In the genomic region with DNA sequence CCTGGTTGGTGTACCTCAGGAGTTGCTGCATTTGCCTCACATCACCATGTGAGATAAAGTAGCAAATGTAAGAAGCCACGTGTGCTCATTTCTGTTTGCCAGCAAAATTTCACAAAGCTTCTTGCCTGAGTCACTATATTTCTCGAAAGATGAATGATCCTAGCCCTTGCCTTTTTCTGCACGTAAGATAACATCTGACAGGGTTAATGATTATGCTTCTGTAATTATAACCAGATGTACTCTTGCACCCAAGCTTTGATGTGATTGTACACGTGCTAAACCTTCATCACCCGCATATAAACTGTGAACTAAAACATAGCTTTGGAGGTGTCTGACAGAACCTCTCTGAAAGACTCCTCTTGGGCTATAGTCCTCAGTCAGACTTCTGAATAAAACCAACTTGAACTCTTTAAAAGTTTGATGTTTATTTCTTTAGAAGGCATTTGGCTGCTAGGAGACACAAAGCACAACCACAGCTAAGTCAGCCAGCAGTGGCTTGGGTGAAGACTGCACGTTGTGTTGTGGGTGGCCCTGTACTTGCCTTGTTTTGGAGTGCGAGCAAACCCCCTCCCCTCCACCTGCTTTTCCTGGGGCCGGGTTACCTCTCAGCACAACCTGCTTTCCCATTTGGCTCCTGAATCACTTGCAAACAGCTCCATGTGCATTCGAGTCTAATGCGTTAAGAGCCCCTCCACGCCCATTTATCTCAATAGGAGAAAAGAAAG, we compare ENCODE assay signal across 19 cellular contexts. TPM values are rescaled to one million over a fixed set of nuclear protein-coding genes. Genes with fewer than 3 reads are reported as not detected.
"Had no signal": no experiment of that assay in that cellular context is flagged by ENCODE, and none has a peak within 500 bp of the region (broad histone marks: within the 10 kb centered on the region; RNA-seq: fewer than 3 reads in every experiment).

No MANE protein-coding gene starts in this region.

- H3K36me3 ChIP-seq: tibial nerve, uterus had no signal

- H3K4me1 ChIP-seq: tibial nerve, uterus had no signal

- DNase-seq: activated CD4-positive, alpha-beta T cell treated with anti-CD3 and anti-CD28 coated beads, Interleukin-2, amount 50 U/mL, for 4 hours; activated CD4-positive, CD25-positive, alpha-beta regulatory T cell treated with anti-CD3 and anti-CD28 coated beads, Interleukin-2, amount 50 U/mL, for 72 hours; activated CD8-positive, alpha-beta memory T cell treated with anti-CD3 and anti-CD28 coated beads, Interleukin-2, amount 10 ng/mL, durations not matched to agents 7 days and 5 days; activated T-cell treated with anti-CD3 and anti-CD28 coated beads, Interleukin-2, amount 50 U/mL, for 24 hours; hippocampal formation; left ventricle myocardium superior; mesenchymal stem cell; occipital lobe; stimulated activated CD4-positive, alpha-beta T cell treated with anti-CD3 and anti-CD28 coated beads, Interleukin-4, amount 100 ng/mL, for 24 hours; stimulated activated naive CD4-positive, alpha-beta T cell treated with Interleukin-2 at 50 U/mL for 16 hours; substantia nigra; T-helper 9 cell; uterus had no signal

- H3K27ac ChIP-seq: epithelial cell of prostate, tibial nerve, uterus had no signal

- H3K9me3 ChIP-seq: tibial nerve, uterus had no signal

- H3K4me3 ChIP-seq: tibial nerve, uterus had no signal

- ATAC-seq: left ventricle myocardium superior had no signal

- H3K27me3 ChIP-seq: tibial nerve, uterus had no signal

RNA-seq across cellular contexts. Expression of a gene that starts 19.3 kb away (rescaled TPM):
- total RNA-seq: activated CD8-positive, alpha-beta memory T cell treated with anti-CD3 and anti-CD28 coated beads, Interleukin-2, amount 10 ng/mL, durations not matched to agents 7 days and 5 days; glomerular endothelial cell; kidney epithelial cell; left ventricle myocardium superior; posterior vena cava; skeletal muscle tissue; tibial nerve had no signal
